19 cellular contexts compared by ENCODE assay signal in the genomic region with DNA sequence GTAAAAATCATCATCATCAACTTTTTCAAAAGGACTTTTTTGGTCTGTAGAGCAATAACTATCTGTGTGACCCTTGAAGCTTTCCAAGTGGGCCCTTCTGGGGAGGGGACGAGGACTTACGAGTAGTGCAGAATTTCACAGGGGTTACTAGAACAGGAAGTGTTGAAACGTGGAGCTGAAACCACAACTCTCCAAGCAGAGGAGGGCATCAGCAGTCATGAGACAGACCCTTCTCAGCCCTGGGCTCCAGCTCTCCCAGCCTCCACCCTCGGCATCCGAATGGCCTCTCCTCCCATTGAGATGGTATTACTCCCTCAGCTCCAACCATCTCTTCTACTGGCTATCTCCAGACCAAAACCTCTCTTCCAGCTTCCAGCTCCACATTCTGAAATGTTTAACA. TPM values are rescaled to one million over a fixed set of nuclear protein-coding genes. Genes with fewer than 3 reads are reported as not detected.
DNase-seq lines count a peak whose midpoint lies in the region; TF ChIP-seq lines count a peak whose summit lies in the region.
"Had no signal": no experiment of that assay in that cellular context is flagged by ENCODE, and none has a peak within 500 bp of the region (broad histone marks: within the 10 kb centered on the region; RNA-seq: fewer than 3 reads in every experiment).

No MANE protein-coding gene starts in this region.

- CTCF ChIA-PET in HEK293 (lab: Yijun Ruan, JAX) = interaction anchor here (0.5 to 1.4 kb wide), 3 partner anchors 175 to 610 kb away, joined by 3 to 5 read pairs (median 3); partner anchors contain the start of gene PGBD5

- H3K27ac ChIP-seq in HEK293 (ENCODE audit: extremely low read depth, low read depth, low read length) = no peak overlapping the region
- no peak overlapping the region for H3K27ac ChIP-seq in WERI-Rb-1
- H3K27ac ChIP-seq: colonic mucosa, gastroesophageal sphincter, parathyroid adenoma, skin epidermis, testis had no signal

- POLR2A ChIA-PET in HEK293 (lab: Yijun Ruan, JAX) = no interaction called here

- H3K9me3 ChIP-seq in HEK293 (ENCODE audit: control insufficient read depth, insufficient read depth, low read depth, low read length) (no peaks in the 10 kb centered on the region), WERI-Rb-1 (ENCODE audit: severe bottlenecking) (no peaks in the 10 kb centered on the region)
- H3K9me3 ChIP-seq: colonic mucosa, gastroesophageal sphincter, testis had no signal

- H3K36me3 ChIP-seq in HEK293 (ENCODE audit: control insufficient read depth in 2 of 2, insufficient read depth in 1 of 2, low read length in 2 of 2) = no peaks in the 10 kb centered on the region
- H3K36me3 ChIP-seq in WERI-Rb-1 = peaks cover 48% of the 10 kb centered on the region
- H3K36me3 ChIP-seq: colonic mucosa, gastroesophageal sphincter had no signal

- H3K4me3 ChIP-seq in HEK293 (ENCODE audit: low read depth, low read length) (no peak overlapping the region), fibroblast of villous mesenchyme (ENCODE audit: low read depth, low read length) (peak overlapping the region; percentile 29), WERI-Rb-1 (ENCODE audit: low read depth, low read length) (no peak overlapping the region)
- H3K4me3 ChIP-seq: colonic mucosa, gastroesophageal sphincter, skin epidermis, testis had no signal

- TF ChIP-seq CTCF in HEK293 (tag by site-specific recombination; IDR thresholded peaks at IDR 0.05) (no peak), fibroblast of villous mesenchyme (IDR thresholded peaks at IDR 0.05; ENCODE audit: insufficient read depth, low read depth, low read length) (no peak), WERI-Rb-1 (IDR thresholded peaks at IDR 0.05; ENCODE audit: low read depth, low read length) (no peak)

- DNase-seq in Ammon's horn (ENCODE audit: low spot score) = peak; percentile 38
- peak; percentile 88 for DNase-seq in OCI-M1 (lab: John Stamatoyannopoulos, UW)
- peak; percentile 93 for DNase-seq in fibroblast of villous mesenchyme (ENCODE audit: low read depth)
- DNase-seq in SW480 (ENCODE audit: low spot score) = no peak
- no peak for DNase-seq in OCI-M2 (lab: John Stamatoyannopoulos, UW; ENCODE audit: unreplicated experiment)
- no peak for DNase-seq in SHP77 (lab: John Stamatoyannopoulos, UW)
- no peak for DNase-seq in WERI-Rb-1
- DNase-seq: activated B cell treated with CpG ODN at 0.5 μM for 24 hours; activated gamma-delta T cell; colonic mucosa; NCI-H2029 treated with DMSO at 0.1 percent for 48 hours; NCI-H510A; stimulated activated CD4-positive, alpha-beta T cell treated with anti-CD3 and anti-CD28 coated beads, Interleukin-4, amount 100 ng/mL, for 24 hours; SW 1271; testis had no signal

- no peaks in the 10 kb centered on the region for H3K27me3 ChIP-seq in WERI-Rb-1 (ENCODE audit: insufficient read depth, low read depth, severe bottlenecking)
- H3K27me3 ChIP-seq: colonic mucosa, testis had no signal

- H3K4me1 ChIP-seq in HEK293 (ENCODE audit: control insufficient read depth, insufficient read depth, low read length) = peaks cover 21% of the 10 kb centered on the region
- H3K4me1 ChIP-seq: colonic mucosa, parathyroid adenoma, testis had no signal

TF ChIP-seq in HEK293, 187 proteins besides CTCF, POLR2A, EP300 and RAD21:
- TF ChIP-seq, protein P1, sequence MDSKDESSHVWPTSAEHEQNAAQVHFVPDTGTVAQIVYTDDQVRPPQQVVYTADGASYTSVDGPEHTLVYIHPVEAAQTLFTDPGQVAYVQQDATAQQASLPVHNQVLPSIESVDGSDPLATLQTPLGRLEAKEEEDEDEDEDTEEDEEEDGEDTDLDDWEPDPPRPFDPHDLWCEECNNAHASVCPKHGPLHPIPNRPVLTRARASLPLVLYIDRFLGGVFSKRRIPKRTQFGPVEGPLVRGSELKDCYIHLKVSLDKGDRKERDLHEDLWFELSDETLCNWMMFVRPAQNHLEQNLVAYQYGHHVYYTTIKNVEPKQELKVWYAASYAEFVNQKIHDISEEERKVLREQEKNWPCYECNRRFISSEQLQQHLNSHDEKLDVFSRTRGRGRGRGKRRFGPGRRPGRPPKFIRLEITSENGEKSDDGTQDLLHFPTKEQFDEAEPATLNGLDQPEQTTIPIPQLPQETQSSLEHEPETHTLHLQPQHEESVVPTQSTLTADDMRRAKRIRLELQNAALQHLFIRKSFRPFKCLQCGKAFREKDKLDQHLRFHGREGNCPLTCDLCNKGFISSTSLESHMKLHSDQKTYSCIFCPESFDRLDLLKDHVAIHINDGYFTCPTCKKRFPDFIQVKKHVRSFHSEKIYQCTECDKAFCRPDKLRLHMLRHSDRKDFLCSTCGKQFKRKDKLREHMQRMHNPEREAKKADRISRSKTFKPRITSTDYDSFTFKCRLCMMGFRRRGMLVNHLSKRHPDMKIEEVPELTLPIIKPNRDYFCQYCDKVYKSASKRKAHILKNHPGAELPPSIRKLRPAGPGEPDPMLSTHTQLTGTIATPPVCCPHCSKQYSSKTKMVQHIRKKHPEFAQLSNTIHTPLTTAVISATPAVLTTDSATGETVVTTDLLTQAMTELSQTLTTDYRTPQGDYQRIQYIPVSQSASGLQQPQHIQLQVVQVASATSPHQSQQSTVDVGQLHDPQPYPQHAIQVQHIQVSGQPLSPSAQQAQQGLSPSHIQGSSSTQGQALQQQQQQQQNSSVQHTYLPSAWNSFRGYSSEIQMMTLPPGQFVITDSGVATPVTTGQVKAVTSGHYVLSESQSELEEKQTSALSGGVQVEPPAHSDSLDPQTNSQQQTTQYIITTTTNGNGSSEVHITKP (tag by site-specific recombination; IDR thresholded peaks at IDR 0.05) = peak; percentile 59
- TF ChIP-seq WT1 (tag by site-specific recombination; IDR thresholded peaks at IDR 0.05) (peak; percentile 73), ZNF768 (tag by site-specific recombination; IDR thresholded peaks at IDR 0.05) (no peak)

RNA-seq across cellular contexts. Expression of gene FAM89A, which starts 3.6 kb away (rescaled TPM):
- 7.7 and 22.5 TPM in 2 replicates for total RNA-seq in fibroblast of villous mesenchyme

RNA-seq across cellular contexts. Expression of gene ARV1, which starts 57.5 kb away (rescaled TPM):
- 15.8 and 19.0 TPM in 2 replicates for total RNA-seq in fibroblast of villous mesenchyme

RNA-seq across cellular contexts. Expression of gene TTC13, which starts 57.8 kb away (rescaled TPM):
- 15.8 and 18.6 TPM in 2 replicates for total RNA-seq in fibroblast of villous mesenchyme

Comparison
In these comparisons a context has a peak if more than half of its experiments do, and no peak if none do; other contexts are left out.
1. DNase-seq: peak in Ammon's horn (single experiment), OCI-M1 (single experiment) and fibroblast of villous mesenchyme (single experiment); none in SW480 (single experiment), OCI-M2 (single experiment), SHP77 (0 of 2) and WERI-Rb-1 (single experiment).